ENCODE assay signal across 29 cellular contexts in genomic region chr13:111561091-111561778, GRCh38.
"Had no signal": no experiment of that assay in that cellular context is flagged by ENCODE, and none has a peak within 500 bp of the region (broad histone marks: within the 10 kb centered on the region; RNA-seq: fewer than 3 reads in every experiment).

No MANE protein-coding gene starts in this region.

- H3K9me3 ChIP-seq: adrenal gland, body of pancreas, gastrocnemius medialis, neutrophil, ovary, prostate gland, tibial nerve had no signal

- DNase-seq: activated CD4-positive, alpha-beta memory T cell treated with anti-CD3 and anti-CD28 coated beads for 36 hours; activated CD4-positive, alpha-beta T cell treated with anti-CD3 and anti-CD28 coated beads, Interleukin-2, amount 10 ng/mL, durations not matched to agents 24 days and 14 days; activated CD8-positive, alpha-beta memory T cell treated with anti-CD3 and anti-CD28 coated beads, Interleukin-2, amount 50 U/mL, for 4 hours; activated effector memory CD4-positive, alpha-beta T cell treated with anti-CD3 and anti-CD28 coated beads, Interleukin-2, amount 50 U/mL, for 16 hours; activated naive CD4-positive, alpha-beta T cell treated with anti-CD3 and anti-CD28 coated beads for 36 hours; activated naive CD8-positive, alpha-beta T cell treated with anti-CD3 and anti-CD28 coated beads for 36 hours; activated T-cell treated with anti-CD3 and anti-CD28 coated beads, Interleukin-2, amount 50 U/mL, for 1 hour; adrenal gland; body of pancreas; cerebellar nuclear complex; effector memory CD8-positive, alpha-beta T cell; erythroblast; gastrocnemius medialis; glutamatergic neuron; islet precursor cell; midbrain; naive thymus-derived CD4-positive, alpha-beta T cell; ovary; retina; stimulated activated naive CD4-positive, alpha-beta T cell treated with Interleukin-2 at 50 U/mL for 16 hours; T-helper 17 cell; T1000; WERI-Rb-1 had no signal

- H3K27me3 ChIP-seq: body of pancreas, ovary, tibial nerve had no signal

- H3K27ac ChIP-seq: adrenal gland, body of pancreas, coronary artery, gastrocnemius medialis, neutrophil, ovary, prostate gland, tibial nerve, WERI-Rb-1 had no signal

- FAIRE-seq: urothelium cell line had no signal

- H3K4me3 ChIP-seq: adrenal gland, body of pancreas, coronary artery, dorsolateral prefrontal cortex, gastrocnemius medialis, ovary, prostate gland, tibial nerve had no signal

- H3K4me1 ChIP-seq: adrenal gland, body of pancreas, gastrocnemius medialis, prostate gland, tibial nerve had no signal

- H3K36me3 ChIP-seq: adrenal gland, gastrocnemius medialis, neutrophil, ovary, prostate gland, tibial nerve, WERI-Rb-1 had no signal
